Comparison of ENCODE assay signal across 9 cellular contexts in the genomic region with DNA sequence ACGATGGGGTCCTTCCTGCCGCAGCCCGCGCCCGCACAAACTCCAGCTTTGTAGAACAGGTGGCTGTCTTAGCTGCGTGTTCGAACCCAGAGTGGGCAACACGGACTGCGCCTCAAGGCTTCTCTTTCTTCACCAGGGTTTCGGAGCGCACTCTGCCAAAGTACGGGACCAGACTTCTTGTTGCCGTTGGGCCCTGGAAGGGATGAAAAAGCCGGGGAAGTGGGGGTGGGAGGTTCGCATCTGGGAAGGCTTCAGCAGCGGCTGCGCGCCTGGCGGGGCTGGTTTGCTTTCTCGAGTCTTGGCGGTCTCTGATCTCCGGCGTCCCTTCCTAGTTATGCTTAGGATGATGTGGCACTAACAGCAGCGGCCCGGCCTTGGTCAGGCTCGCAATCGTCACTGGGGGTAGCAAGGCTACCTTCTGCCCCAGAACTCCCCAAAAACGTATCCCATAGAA. TPM values are rescaled to one million over a fixed set of nuclear protein-coding genes. Genes with fewer than 3 reads are reported as not detected.
DNase-seq lines count a peak whose midpoint lies in the region; ATAC-seq and TF ChIP-seq lines count a peak whose summit lies in the region.
"Had no signal": no experiment of that assay in that cellular context is flagged by ENCODE, and none has a peak within 500 bp of the region (broad histone marks: within the 10 kb centered on the region; RNA-seq: fewer than 3 reads in every experiment).

No MANE protein-coding gene starts in this region.

- peak overlapping the region; percentile 62 for H2BK120ac ChIP-seq in neuronal stem cell (ENCODE audit: low read depth, low read length)

- no peak overlapping the region for H3K23ac ChIP-seq in neuronal stem cell (ENCODE audit: low read depth, low read length, poor library complexity)

- H3K9ac ChIP-seq in fibroblast of lung (ENCODE audit: insufficient read depth, low read length) = no peak overlapping the region
- peak overlapping the region; percentile 73 for H3K9ac ChIP-seq in neuronal stem cell (ENCODE audit: low read depth, low read length, poor library complexity)

- no peak overlapping the region for H2BK5ac ChIP-seq in neuronal stem cell (ENCODE audit: low read length)

- H2BK12ac ChIP-seq in neuronal stem cell (ENCODE audit: low read length) = no peak overlapping the region

- no TSS peak for BruUV-seq in PC-9 (replicated peaks; lab: Mats Ljungman, UMichigan)

- DNase-seq in DMS79 treated with DMSO at 0.1 percent for 48 hours (lab: John Stamatoyannopoulos, UW) (peak; percentile 49), DMS79 (lab: John Stamatoyannopoulos, UW) (no peak), PC-9 (peak in 1 of 2 experiments; percentile 5), fibroblast of lung (ENCODE audit: low read depth in 2 of 2) (peak; percentile 0 to 6), neuronal stem cell (ENCODE audit: low spot score) (no peak), NCI-H2107 treated with DMSO at 0.1 percent for 48 hours (lab: John Stamatoyannopoulos, UW; ENCODE audit: unreplicated experiment) (no peak)
- DNase-seq in effector CD8-positive, alpha-beta T cell (lab: John Stamatoyannopoulos, UW) = no peak

- H3K79me1 ChIP-seq in neuronal stem cell (ENCODE audit: low read depth, low read length) = no peaks in the 10 kb centered on the region

- no peak for ATAC-seq in HG02981 (IDR thresholded peaks at IDR 0.05; ENCODE audit: unreplicated experiment)

- no peaks in the 10 kb centered on the region for H3K9me2 ChIP-seq in PC-9 (ENCODE audit: insufficient read depth)

- no peak overlapping the region for H3K14ac ChIP-seq in neuronal stem cell (ENCODE audit: low read length)

- no peaks in the 10 kb centered on the region for H3F3A ChIP-seq in PC-9 (ENCODE audit: insufficient read depth, low read depth)

- no CpG with 5 or more reads among the region's 28 CpGs for WGBS in neuronal stem cell (ENCODE audit: extremely low coverage in 2 of 2, insufficient read length in 2 of 2, insufficient replicate concordance in 1 of 2), 2 donors

- H3K4me1 ChIP-seq in PC-9 (replicated peaks; ENCODE audit: insufficient read depth) = no peaks in the 10 kb centered on the region
- peaks cover 4% of the 10 kb centered on the region for H3K4me1 ChIP-seq in fibroblast of lung (ENCODE audit: control insufficient read depth, extremely low read depth, insufficient read depth, low read length)
- peaks cover 4 to 17% of the 10 kb centered on the region in 2 donors for H3K4me1 ChIP-seq in neuronal stem cell (ENCODE audit: control insufficient read depth in 2 of 2, insufficient read depth in 1 of 2, low read depth in 1 of 2, low read length in 2 of 2)

- POLR2A ChIA-PET in PC-9 (lab: Charles Lee; ENCODE audit: unreplicated experiment) = no interaction called here

- H3K9me3 ChIP-seq in PC-9 (ENCODE audit: insufficient read depth, low read depth) (no peaks in the 10 kb centered on the region), fibroblast of lung (ENCODE audit: control insufficient read depth, insufficient read depth, low read depth, low read length) (no peaks in the 10 kb centered on the region), neuronal stem cell (replicated peaks in 1 of 2; ENCODE audit: control insufficient read depth in 2 of 2, insufficient read depth in 1 of 2, low read depth in 1 of 2, low read length in 2 of 2) (no peaks in the 10 kb centered on the region)

- intact Hi-C loops in PC-9 (cut with micrococcal nuclease; ENCODE audit: unreplicated experiment) = loop anchor here (2.0 to 10.0 kb wide), 3 partner anchors 251 to 539 kb away; no protein-coding TSS in a partner anchor

- H2AFZ ChIP-seq in PC-9 = peak overlapping the region; percentile 96
- no peak overlapping the region for H2AFZ ChIP-seq in fibroblast of lung (ENCODE audit: low read length)
- peak overlapping the region; percentile 99 for H2AFZ ChIP-seq in neuronal stem cell (ENCODE audit: low read length)

- H3K79me2 ChIP-seq in PC-9 (ENCODE audit: low read depth) (no peaks in the 10 kb centered on the region), fibroblast of lung (ENCODE audit: control insufficient read depth, insufficient read depth, low read length) (no peaks in the 10 kb centered on the region)

- H3K36me3 ChIP-seq in PC-9 (ENCODE audit: low read depth) = no peaks in the 10 kb centered on the region
- no peaks in the 10 kb centered on the region for H3K36me3 ChIP-seq in fibroblast of lung (ENCODE audit: control insufficient read depth, insufficient read depth, low read length)
- no peaks in the 10 kb centered on the region for H3K36me3 ChIP-seq in neuronal stem cell (replicated peaks in 1 of 2; ENCODE audit: control insufficient read depth in 2 of 2, insufficient read depth in 2 of 2, low read length in 2 of 2)

- peak overlapping the region; percentile 69 for H2BK15ac ChIP-seq in neuronal stem cell (ENCODE audit: low read length)

- H3K18ac ChIP-seq in neuronal stem cell (ENCODE audit: low read length) = peak overlapping the region; percentile 85

- peak overlapping the region; percentile 77 for H3K4me3 ChIP-seq in PC-9
- peak overlapping the region; percentile 47 to 57 (median 51) for H3K4me3 ChIP-seq in fibroblast of lung (replicated peaks in 1 of 4; ENCODE audit: control extremely low read depth in 1 of 4, insufficient read depth in 1 of 4, low read depth in 3 of 4, low read length in 4 of 4)
- peak overlapping the region; percentile 54 to 82 for H3K4me3 ChIP-seq in neuronal stem cell (ENCODE audit: low read length in 2 of 2)

- peak overlapping the region; percentile 49 for H4K8ac ChIP-seq in neuronal stem cell (ENCODE audit: low read depth, low read length)

- TF ChIP-seq CTCF in PC-9 (conservative IDR thresholded peaks at IDR 0.05) (no peak), fibroblast of lung (conservative IDR thresholded peaks at IDR 0.05 in 1 of 2, IDR thresholded peaks at IDR 0.05 in 1 of 2; ENCODE audit: low read depth in 1 of 2, low read length in 2 of 2) (no peak)

- H3K4me2 ChIP-seq in PC-9 = peak overlapping the region; percentile 94
- H3K4me2 ChIP-seq in fibroblast of lung (ENCODE audit: extremely low read depth, insufficient read depth, low read length) = peak overlapping the region; percentile 74
- peak overlapping the region; percentile 97 for H3K4me2 ChIP-seq in neuronal stem cell (ENCODE audit: insufficient read depth, low read length, poor library complexity, severe bottlenecking)

- H4K20me1 ChIP-seq in PC-9 (ENCODE audit: insufficient read depth) (no peaks in the 10 kb centered on the region), fibroblast of lung (ENCODE audit: control insufficient read depth, extremely low read depth, insufficient read depth, low read length) (no peaks in the 10 kb centered on the region)

- H2AK5ac ChIP-seq in neuronal stem cell (ENCODE audit: low read depth, low read length) = peak overlapping the region; percentile 17

- H3K27ac ChIP-seq in PC-9 = no peak overlapping the region
- no peak overlapping the region for H3K27ac ChIP-seq in fibroblast of lung (ENCODE audit: insufficient read depth, low read length)
- no peak overlapping the region for H3K27ac ChIP-seq in neuronal stem cell (replicated peaks; ENCODE audit: low read length)

- H4K91ac ChIP-seq in neuronal stem cell (ENCODE audit: low read depth, low read length, poor library complexity) = no peak overlapping the region

- CTCF ChIA-PET in PC-9 (lab: Charles Lee) = interaction anchor here (0.5 kb wide), 1 partner anchor 71 kb away, joined by 4 read pairs; no protein-coding TSS in a partner anchor

- H3K27me3 ChIP-seq in PC-9 (ENCODE audit: insufficient read depth, low read depth) (no peaks in the 10 kb centered on the region), fibroblast of lung (ENCODE audit: control insufficient read depth, insufficient read depth, low read length) (peaks cover 9% of the 10 kb centered on the region), neuronal stem cell (ENCODE audit: control insufficient read depth in 3 of 3, insufficient read depth in 3 of 3, low read depth in 1 of 3, low read length in 3 of 3) (peaks cover 4 to 27% (median 15%) of the 10 kb centered on the region in 3 experiments)

- no peak overlapping the region for H3K4ac ChIP-seq in neuronal stem cell (ENCODE audit: low read length)

RNA-seq across cellular contexts. Expression of a gene that starts 0.7 kb away (rescaled TPM):
- total RNA-seq in PC-9 (2021) (0.44 and 0.70 TPM in 2 replicates), fibroblast of lung (0.77 and 2.0 TPM in 2 replicates)
- polyA plus RNA-seq in fibroblast of lung = 0.20 and 0.30 TPM in 2 replicates
- 0.16 and 0.62 TPM in 2 replicates for polyA plus RNA-seq in fibroblast of lung (2012)
- 0.11 TPM in 1 of 2 replicates, not detected in the other for polyA minus RNA-seq in fibroblast of lung (ENCODE audit: low replicate concordance)
- polyA plus RNA-seq in neuronal stem cell (2013, experiment 1 of 2) = 2.0 TPM
- 2.0 TPM for polyA plus RNA-seq in neuronal stem cell (2013, experiment 2 of 2)
- total RNA-seq: T-helper 2 cell treated with Interferon-gamma antibody and Interleukin-4, amounts not matched to agents 100 ng/mL and 5 ng/mL, for 36 hours had no signal

Comparison
In these comparisons a context has a peak if more than half of its experiments do, and no peak if none do; other contexts are left out.
1. DNase-seq: peak in DMS79 treated with DMSO at 0.1 percent for 48 hours (single experiment) and fibroblast of lung (2 of 2); none in DMS79 (single experiment), neuronal stem cell (single experiment), effector CD8-positive, alpha-beta T cell (single experiment) and NCI-H2107 treated with DMSO at 0.1 percent for 48 hours (single experiment).
2. Peak in every context shown above with its lines, with median percentiles within 50 percentile points of each other: H3K4me2 ChIP-seq and H3K4me3 ChIP-seq.